In genomic region chr13:33272531-33273124, GRCh38 we compare ENCODE assay signal across 18 cellular contexts. TPM values are rescaled to one million over a fixed set of nuclear protein-coding genes. Genes with fewer than 3 reads are reported as not detected.
DNase-seq lines count a peak whose midpoint lies in the region; ATAC-seq, FAIRE-seq and TF ChIP-seq lines count a peak whose summit lies in the region.
"Had no signal": no experiment of that assay in that cellular context is flagged by ENCODE, and none has a peak within 500 bp of the region (broad histone marks: within the 10 kb centered on the region; RNA-seq: fewer than 3 reads in every experiment).

No MANE protein-coding gene starts in this region.

- H3K36me3 ChIP-seq in bronchial epithelial cell (ENCODE audit: control insufficient read depth, insufficient read depth, low read length) (no peaks in the 10 kb centered on the region), liver (ENCODE audit: control insufficient read depth in 4 of 4, insufficient read depth in 3 of 4, low read depth in 1 of 4, low read length in 3 of 4) (no peaks in the 10 kb centered on the region), smooth muscle cell (ENCODE audit: low read depth) (no peaks in the 10 kb centered on the region), vagina (no peaks in the 10 kb centered on the region)

- no peak overlapping the region for H2AFZ ChIP-seq in smooth muscle cell (ENCODE audit: low read depth)
- H2AFZ ChIP-seq: PC-9 had no signal

- TF ChIP-seq RAD21 in liver (IDR thresholded peaks at IDR 0.05): peak; percentile 21 to 38

- no peaks in the 10 kb centered on the region for H3K27me3 Mint-ChIP-seq in natural killer cell (ENCODE audit: low read depth in 2 of 2)

- FAIRE-seq in bronchial epithelial cell (lab: Jason Lieb, UNC): no peak
- FAIRE-seq: G401.6 had no signal

- H3K4me2 ChIP-seq in smooth muscle cell: peak overlapping the region; percentile 56
- H3K4me2 ChIP-seq: PC-9 had no signal

- H3K27ac ChIP-seq in liver (ENCODE audit: low read depth in 1 of 2, low read length in 2 of 2) (peak overlapping the region; percentile 66 to 91), smooth muscle cell (ENCODE audit: low read depth) (peak overlapping the region; percentile 68), vagina (no peak overlapping the region)
- H3K27ac ChIP-seq: C4-2B, PC-9 had no signal

- H3K9me3 ChIP-seq in liver (ENCODE audit: control insufficient read depth in 4 of 4, low read length in 3 of 4): no peaks in the 10 kb centered on the region
- no peaks in the 10 kb centered on the region for H3K9me3 ChIP-seq in smooth muscle cell (replicated peaks; ENCODE audit: low read depth)
- no peaks in the 10 kb centered on the region for H3K9me3 ChIP-seq in vagina

- peaks cover 13 to 72% (median 39%) of the 10 kb centered on the region in 4 donors for H3K4me1 ChIP-seq in liver (ENCODE audit: control insufficient read depth in 4 of 4, insufficient read depth in 4 of 4, low read length in 3 of 4)
- H3K4me1 ChIP-seq in smooth muscle cell (ENCODE audit: low read depth): peaks cover 8% of the 10 kb centered on the region
- peaks cover 58% of the 10 kb centered on the region for H3K4me1 ChIP-seq in vagina

- no peak for TF ChIP-seq CTCF in bronchial epithelial cell (IDR thresholded peaks at IDR 0.05; ENCODE audit: insufficient read depth, low read length, severe bottlenecking)
- no peak for TF ChIP-seq CTCF in liver (IDR thresholded peaks at IDR 0.05; ENCODE audit: low read depth, low read length, missing input control)
- TF ChIP-seq CTCF in smooth muscle cell (IDR thresholded peaks at IDR 0.05; ENCODE audit: borderline replicate concordance, insufficient read depth, poor library complexity, severe bottlenecking): no peak
- TF ChIP-seq CTCF in vagina (IDR thresholded peaks at IDR 0.05): no peak
- TF ChIP-seq CTCF in GM20000 (IDR thresholded peaks at IDR 0.05; ENCODE audit: extremely low read depth, missing control alignments): no peak
- TF ChIP-seq CTCF in natural killer cell (IDR thresholded peaks at IDR 0.05): no peak

- no peak overlapping the region for H3K4me3 Mint-ChIP-seq in natural killer cell
- H3K4me3 Mint-ChIP-seq: activated CD4-positive, alpha-beta T cell treated with anti-CD3 and anti-CD28 coated beads, Interleukin-2, amount 10 ng/mL, durations not matched to agents 24 days and 14 days; activated T-cell treated with anti-CD3 and anti-CD28 coated beads, Interleukin-2, amount 50 U/mL, for 72 hours had no signal

- no peaks in the 10 kb centered on the region for H3K4me1 Mint-ChIP-seq in natural killer cell
- H3K4me1 Mint-ChIP-seq: activated CD4-positive, alpha-beta T cell treated with anti-CD3 and anti-CD28 coated beads, Interleukin-2, amount 10 ng/mL, durations not matched to agents 24 days and 14 days had no signal

- H3K4me3 ChIP-seq in bronchial epithelial cell (ENCODE audit: low read depth, low read length): no peak overlapping the region
- peak overlapping the region in 2 of 3 donors; percentile 3 to 50 for H3K4me3 ChIP-seq in liver (ENCODE audit: low read depth in 1 of 3, low read length in 3 of 3)
- H3K4me3 ChIP-seq in smooth muscle cell: peak overlapping the region; percentile 28
- H3K4me3 ChIP-seq in vagina: no peak overlapping the region
- H3K4me3 ChIP-seq: PC-9 had no signal

- peak overlapping the region in 1 of 2 donors; percentile 84 for H3K9ac ChIP-seq in liver (ENCODE audit: low read depth in 1 of 2, low read length in 2 of 2)
- no peak overlapping the region for H3K9ac ChIP-seq in smooth muscle cell (ENCODE audit: low read depth)

- H4K20me1 ChIP-seq in smooth muscle cell (ENCODE audit: low read depth): no peaks in the 10 kb centered on the region

- no peaks in the 10 kb centered on the region for H3F3A ChIP-seq in smooth muscle cell (ENCODE audit: low read depth)

- DNase-seq in HCEC 1CT (peak; percentile 57), bronchial epithelial cell (ENCODE audit: low read depth) (peak; percentile 62), smooth muscle cell (lab: John Stamatoyannopoulos, UW; ENCODE audit: unreplicated experiment) (no peak), vagina (ENCODE audit: extremely low spot score in 2 of 2) (no peak), GM20000 (ENCODE audit: low spot score) (no peak), natural killer cell (no peak)
- DNase-seq in stimulated activated CD4-positive, alpha-beta T cell treated with anti-CD3 and anti-CD28 coated beads, Interleukin-4, amount 100 ng/mL, for 24 hours: no peak
- DNase-seq: activated CD4-positive, alpha-beta T cell treated with anti-CD3 and anti-CD28 coated beads, Interleukin-2, amount 10 ng/mL, durations not matched to agents 24 days and 14 days; activated T-cell treated with anti-CD3 and anti-CD28 coated beads, Interleukin-2, amount 50 U/mL, for 72 hours; effector CD4-positive, alpha-beta T cell; foreskin melanocyte; NCI-H1092; PC-9; posterior cingulate gyrus; T-helper 2 cell had no signal

- no peak overlapping the region for H3K27ac Mint-ChIP-seq in natural killer cell
- H3K27ac Mint-ChIP-seq: activated CD4-positive, alpha-beta T cell treated with anti-CD3 and anti-CD28 coated beads, Interleukin-2, amount 10 ng/mL, durations not matched to agents 24 days and 14 days; activated T-cell treated with anti-CD3 and anti-CD28 coated beads, Interleukin-2, amount 50 U/mL, for 72 hours had no signal

- no peak for TF ChIP-seq POLR2A in vagina (IDR thresholded peaks at IDR 0.05)

- intact Hi-C loops in vagina (cut with DNase I): no loop called here
- intact Hi-C loops in natural killer cell (cut with micrococcal nuclease): no loop called here

- no peaks in the 10 kb centered on the region for H3K9me3 Mint-ChIP-seq in natural killer cell
- H3K9me3 Mint-ChIP-seq: activated CD4-positive, alpha-beta T cell treated with anti-CD3 and anti-CD28 coated beads, Interleukin-2, amount 10 ng/mL, durations not matched to agents 24 days and 14 days; activated T-cell treated with anti-CD3 and anti-CD28 coated beads, Interleukin-2, amount 50 U/mL, for 72 hours had no signal

- no peaks in the 10 kb centered on the region for H3K27me3 ChIP-seq in bronchial epithelial cell (ENCODE audit: control insufficient read depth, insufficient read depth, low read length)
- no peaks in the 10 kb centered on the region for H3K27me3 ChIP-seq in liver (ENCODE audit: control insufficient read depth in 4 of 4, insufficient read depth in 4 of 4, low read length in 3 of 4)
- H3K27me3 ChIP-seq in smooth muscle cell (ENCODE audit: low read depth): no peaks in the 10 kb centered on the region
- H3K27me3 ChIP-seq in vagina: no peaks in the 10 kb centered on the region

- no peaks in the 10 kb centered on the region for H3K36me3 Mint-ChIP-seq in natural killer cell

- H3K79me2 ChIP-seq in smooth muscle cell (ENCODE audit: low read depth): peaks cover 94% of the 10 kb centered on the region

- WGBS in liver: 30% methylated on average over 7 of the region's 7 CpGs
- WGBS in smooth muscle cell (ENCODE audit: low lambda C conversion rate): 76% methylated on average over 7 of the region's 7 CpGs

- no peak for ATAC-seq in natural killer cell
- ATAC-seq: activated T-cell treated with anti-CD3 and anti-CD28 coated beads, Interleukin-2, amount 50 U/mL, for 72 hours had no signal

TF ChIP-seq in liver, 16 proteins besides CTCF, POLR2A, EP300 and RAD21 (continues in another document):
- TF ChIP-seq, protein P1, sequence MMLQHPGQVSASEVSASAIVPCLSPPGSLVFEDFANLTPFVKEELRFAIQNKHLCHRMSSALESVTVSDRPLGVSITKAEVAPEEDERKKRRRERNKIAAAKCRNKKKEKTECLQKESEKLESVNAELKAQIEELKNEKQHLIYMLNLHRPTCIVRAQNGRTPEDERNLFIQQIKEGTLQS (IDR thresholded peaks at IDR 0.05): no peak
- TF ChIP-seq MAX (IDR thresholded peaks at IDR 0.05) (peak; percentile 59), NR2F2 (IDR thresholded peaks at IDR 0.05) (no peak), SP1 (IDR thresholded peaks at IDR 0.05) (peak; percentile 84), HNF4G (IDR thresholded peaks at IDR 0.05) (peak; percentile 48), FOXA1 (IDR thresholded peaks at IDR 0.05) (no peak), RXRA (IDR thresholded peaks at IDR 0.05) (peak; percentile 57 to 68), JUND (IDR thresholded peaks at IDR 0.05) (peak in 1 of 2 donors; percentile 54), YY1 (IDR thresholded peaks at IDR 0.05) (peak; percentile 64), HNF4A (conservative IDR thresholded peaks at IDR 0.05) (peak; percentile 84 to 88), EGR1 (IDR thresholded peaks at IDR 0.05; ENCODE audit: low read depth in 2 of 2) (peak in 1 of 2 donors; percentile 23), TAF1 (conservative IDR thresholded peaks at IDR 0.05) (no peak), GABPA (IDR thresholded peaks at IDR 0.05 in 1 of 2, conservative IDR thresholded peaks at IDR 0.05 in 1 of 2) (no peak), ZBTB33 (IDR thresholded peaks at IDR 0.05) (peak; percentile 33)

RNA-seq across cellular contexts. Expression of gene STARD13, which starts 12.9 kb away (rescaled TPM):
- total RNA-seq in bronchial epithelial cell: 1.0 and 2.1 TPM in 2 replicates
- 10 to 100 TPM in 1 of 2 donors, 1 to 10 TPM in 1; 3.4 to 15.3 TPM for total RNA-seq in liver
- 1 to 10 TPM; 2.7 to 8.0 TPM for polyA plus RNA-seq in liver
- total RNA-seq in smooth muscle cell: 18.8 and 19.0 TPM in 2 replicates
- 12.4 and 15.2 TPM in 2 replicates for polyA plus RNA-seq in smooth muscle cell
- total RNA-seq in vagina: 33.1 TPM
- not detected for total RNA-seq in natural killer cell

Comparison
In these comparisons a context has a peak if more than half of its experiments do, and no peak if none do; other contexts are left out.
1. DNase-seq: peak in HCEC 1CT (single experiment) and bronchial epithelial cell (single experiment); none in smooth muscle cell (single experiment), vagina (0 of 2), stimulated activated CD4-positive, alpha-beta T cell treated with anti-CD3 and anti-CD28 coated beads, Interleukin-4, amount 100 ng/mL, for 24 hours (single experiment), GM20000 (single experiment) and natural killer cell (single experiment).
2. H3K4me3 ChIP-seq: peak in liver (2 of 3) and smooth muscle cell (single experiment); none in bronchial epithelial cell (single experiment) and vagina (0 of 2).